ENCODE assay signal across 2 cellular contexts in the genomic region with DNA sequence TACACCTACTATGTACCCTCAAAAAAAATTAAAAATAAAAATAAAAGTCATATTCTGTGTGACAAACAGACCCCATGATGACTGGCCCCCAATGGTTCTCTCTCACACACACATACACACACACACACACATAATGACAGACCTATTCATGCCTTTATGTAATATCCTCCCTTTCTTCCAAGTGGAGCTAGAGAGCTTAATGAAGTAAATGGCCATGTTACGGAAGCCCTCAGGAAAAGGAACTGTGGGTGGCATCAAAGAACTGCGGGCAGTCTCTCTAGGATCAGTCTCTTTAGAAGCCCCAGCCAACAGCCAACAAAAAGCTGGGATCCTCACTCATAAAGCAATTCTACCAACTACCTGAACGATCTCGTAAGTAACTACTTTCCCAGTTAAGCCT.
TF ChIP-seq lines count a peak whose summit lies in the region.

No MANE protein-coding gene starts in this region.

TF ChIP-seq in liver, 16 proteins besides CTCF, POLR2A, EP300 and RAD21 (continued from another document):
- TF ChIP-seq REST (IDR thresholded peaks at IDR 0.05) (no peak), NR2F2 (IDR thresholded peaks at IDR 0.05) (no peak)
TF ChIP-seq in liver: peak in this region for 0.

TF ChIP-seq in HepG2, 621 proteins besides CTCF, POLR2A, EP300 and RAD21 (continued from another document):
- TF ChIP-seq ARID4A (CRISPR knock-in tag; IDR thresholded peaks at IDR 0.05; ENCODE audit: borderline replicate concordance) = no peak
- no peak for TF ChIP-seq CENPBD1 (CRISPR knock-in tag; IDR thresholded peaks at IDR 0.05; ENCODE audit: borderline replicate concordance, low read depth)
- no peak for TF ChIP-seq ZMYM2 (CRISPR knock-in tag; IDR thresholded peaks at IDR 0.05)
- TF ChIP-seq, protein P1, sequence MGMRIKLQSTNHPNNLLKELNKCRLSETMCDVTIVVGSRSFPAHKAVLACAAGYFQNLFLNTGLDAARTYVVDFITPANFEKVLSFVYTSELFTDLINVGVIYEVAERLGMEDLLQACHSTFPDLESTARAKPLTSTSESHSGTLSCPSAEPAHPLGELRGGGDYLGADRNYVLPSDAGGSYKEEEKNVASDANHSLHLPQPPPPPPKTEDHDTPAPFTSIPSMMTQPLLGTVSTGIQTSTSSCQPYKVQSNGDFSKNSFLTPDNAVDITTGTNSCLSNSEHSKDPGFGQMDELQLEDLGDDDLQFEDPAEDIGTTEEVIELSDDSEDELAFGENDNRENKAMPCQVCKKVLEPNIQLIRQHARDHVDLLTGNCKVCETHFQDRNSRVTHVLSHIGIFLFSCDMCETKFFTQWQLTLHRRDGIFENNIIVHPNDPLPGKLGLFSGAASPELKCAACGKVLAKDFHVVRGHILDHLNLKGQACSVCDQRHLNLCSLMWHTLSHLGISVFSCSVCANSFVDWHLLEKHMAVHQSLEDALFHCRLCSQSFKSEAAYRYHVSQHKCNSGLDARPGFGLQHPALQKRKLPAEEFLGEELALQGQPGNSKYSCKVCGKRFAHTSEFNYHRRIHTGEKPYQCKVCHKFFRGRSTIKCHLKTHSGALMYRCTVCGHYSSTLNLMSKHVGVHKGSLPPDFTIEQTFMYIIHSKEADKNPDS (CRISPR knock-in tag; IDR thresholded peaks at IDR 0.05) = no peak
- TF ChIP-seq POLR2AphosphoS2 (IDR thresholded peaks at IDR 0.05; ENCODE audit: low read depth, low read length) = no peak
